ENCODE assay signal across 8 cellular contexts in the genomic region with DNA sequence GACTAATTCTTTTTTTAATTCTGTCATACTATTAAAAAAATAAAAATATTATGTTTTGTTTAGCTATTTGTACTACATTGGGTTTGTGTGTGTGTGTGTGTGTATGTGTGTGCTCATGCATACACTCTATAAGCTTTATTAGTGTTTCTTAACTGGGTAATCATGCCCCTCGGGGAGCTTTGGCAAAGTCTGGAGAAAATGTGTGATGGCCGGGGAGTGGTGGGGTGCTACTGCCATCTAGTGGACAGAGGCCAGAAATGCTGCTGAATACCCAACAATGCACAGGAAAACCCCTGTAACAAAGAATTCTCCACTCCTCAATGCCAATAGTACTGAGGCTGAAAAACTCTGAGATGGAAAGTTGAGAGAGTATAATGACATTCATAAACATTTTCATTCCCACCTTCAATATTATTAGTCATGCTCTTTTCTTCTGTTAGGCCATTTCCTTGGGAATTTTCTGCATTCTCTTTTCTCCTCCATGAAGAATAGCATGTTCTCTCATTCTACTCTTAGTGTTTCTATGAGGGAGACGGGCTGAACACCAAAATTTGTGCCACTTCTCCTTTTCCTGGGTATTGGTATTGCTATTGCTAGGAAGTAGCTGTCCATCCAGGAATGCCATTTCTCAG.
DNase-seq lines count a peak whose midpoint lies in the region; ATAC-seq and TF ChIP-seq lines count a peak whose summit lies in the region.

No MANE protein-coding gene starts in this region.

- intact Hi-C loops in right lobe of liver (cut with DNase I), result no loop called here

- no peak overlapping the region for H3K27ac ChIP-seq in coronary artery
- no peak overlapping the region for H3K27ac ChIP-seq in right lobe of liver

- H3K9me3 ChIP-seq in right lobe of liver, result peaks cover 0 to 11% (median 0%) of the 10 kb centered on the region in 4 donors

- ATAC-seq in GM18519 (IDR thresholded peaks at IDR 0.05; ENCODE audit: low FRiP score, unreplicated experiment), result peak; percentile 57
- ATAC-seq in HG03066 (IDR thresholded peaks at IDR 0.05; ENCODE audit: low read depth, unreplicated experiment), result peak; percentile 90
- peak; percentile 94 to 99 (median 98) for ATAC-seq in right lobe of liver

- H3K36me3 ChIP-seq in right lobe of liver, result no peaks in the 10 kb centered on the region

- WGBS in right lobe of liver (ENCODE audit: insufficient coverage, low coverage, low lambda C conversion rate, missing lambda C conversion rate), result 19% methylated on average over 3 of the region's 3 CpGs

- H3K4me3 ChIP-seq in coronary artery (no peak overlapping the region), right lobe of liver (no peak overlapping the region)

- DNase-seq in AG08396 (ENCODE audit: low spot score) (peak; percentile 78), NCI-H226 (peak; percentile 17), coronary artery (ENCODE audit: low spot score) (no peak), right lobe of liver (peak; percentile 44 to 65 (median 63))
- DNase-seq in activated CD4-positive, alpha-beta T cell treated with anti-CD3 and anti-CD28 coated beads for 48 hours, result peak; percentile 71
- DNase-seq in stimulated activated CD4-positive, alpha-beta T cell treated with anti-CD3 and anti-CD28 coated beads, TNF-alpha, amount 100 ng/mL, for 4 hours (ENCODE audit: low read depth in 3 of 3), result peak; percentile 22 to 38 (median 36)

- TF ChIP-seq CTCF in coronary artery (IDR thresholded peaks at IDR 0.05) (peak; percentile 80), right lobe of liver (IDR thresholded peaks at IDR 0.05) (peak; percentile 89 to 94 (median 93))

- no peaks in the 10 kb centered on the region for H3K4me1 ChIP-seq in right lobe of liver

- TF ChIP-seq POLR2A in right lobe of liver (IDR thresholded peaks at IDR 0.05), result no peak

- no peaks in the 10 kb centered on the region for H3K27me3 ChIP-seq in right lobe of liver
